Comparison of ENCODE assay signal across 7 cellular contexts in the genomic region with DNA sequence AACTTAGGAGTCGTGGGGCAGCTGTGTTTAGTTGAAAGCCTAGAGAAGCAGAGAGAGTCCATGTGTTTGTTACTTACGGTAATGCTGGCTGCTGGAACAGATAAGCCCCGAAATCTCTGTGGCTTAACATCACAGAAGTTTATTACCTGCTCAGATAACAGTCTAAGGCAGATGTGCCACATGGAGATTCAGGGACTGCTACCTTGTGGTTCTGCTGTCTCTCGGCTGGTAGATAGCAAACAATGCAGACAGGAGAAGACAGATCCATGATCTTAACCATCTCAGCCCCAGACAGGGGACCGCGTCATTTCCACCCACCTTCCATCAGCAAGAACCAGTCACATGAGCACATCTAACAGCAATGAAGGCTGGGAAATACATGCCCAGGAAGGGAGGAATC. TPM values are rescaled to one million over a fixed set of nuclear protein-coding genes. Genes with fewer than 3 reads are reported as not detected.
A peak's percentile ranks its signal among the peaks of the same experiment; 100 is the strongest.
DNase-seq lines count a peak whose midpoint lies in the region; ATAC-seq, FAIRE-seq and TF ChIP-seq lines count a peak whose summit lies in the region.
"Not testable (repeated sequence)": the region's sequence is repeated elsewhere in the genome, so short reads cannot be mapped to it uniquely, and the experiment has no call there.
"Had no signal": no experiment of that assay in that cellular context is flagged by ENCODE, and none has a peak within 500 bp of the region (broad histone marks: within the 10 kb centered on the region; RNA-seq: fewer than 3 reads in every experiment).

No MANE protein-coding gene starts in this region.

- POLR2A ChIA-PET in K562 (lab: Yijun Ruan, JAX): not testable (repeated sequence)

- TF ChIP-seq EP300 in K562 (IDR thresholded peaks at IDR 0.05; ENCODE audit: low read length): not testable (repeated sequence)

- peak overlapping the region; percentile 61; the same call in 1 of the 2 replicates for H3K27ac ChIP-seq in KMS-11
- not testable (repeated sequence) for H3K27ac ChIP-seq in K562 (ENCODE audit: extremely low read depth, low read depth, low read length)

- not testable (repeated sequence) for TF ChIP-seq CTCF in KMS-11 (conservative IDR thresholded peaks at IDR 0.05; ENCODE audit: low read depth, low read length); K562 (IDR thresholded peaks at IDR 0.05 in 2 of 3, conservative IDR thresholded peaks at IDR 0.05 in 1 of 3; ENCODE audit: insufficient read depth in 2 of 3, low read depth in 1 of 3, low read length in 3 of 3)

- TF ChIP-seq POLR2A in K562 (conservative IDR thresholded peaks at IDR 0.05): not testable (repeated sequence)

- BruUV-seq in K562 (replicated peaks; lab: Mats Ljungman, UMichigan): not testable (repeated sequence)

- intact Hi-C loops in activated CD4-positive, alpha-beta T cell treated with anti-CD3 and anti-CD28 coated beads, Interleukin-2, amount 10 ng/mL, durations not matched to agents 24 days and 14 days (cut with micrococcal nuclease); K562 (cut with micrococcal nuclease): not testable (repeated sequence)

- H3K9me3 ChIP-seq in K562 (replicated peaks; ENCODE audit: control insufficient read depth, insufficient read depth, low read depth, low read length): not testable (repeated sequence)

- H3K4me1 ChIP-seq in KMS-11 (ENCODE audit: low read depth, poor library complexity, severe bottlenecking): peaks cover 83% of the 10 kb centered on the region
- not testable (repeated sequence) for H3K4me1 ChIP-seq in K562 (replicated peaks in 1 of 2; ENCODE audit: control insufficient read depth in 2 of 2, insufficient read depth in 2 of 2, low read length in 2 of 2)

- not testable (repeated sequence) for H4K20me1 ChIP-seq in KMS-11 (ENCODE audit: insufficient read depth); K562 (replicated peaks; ENCODE audit: control insufficient read depth, insufficient read depth, low read length)

- not testable (repeated sequence) for ATAC-seq in K562; natural killer cell treated with Interleukin-12 subunit alpha and Interleukin-12 subunit beta and Interleukin-15 and Interleukin-18, amount 100 ng/mL, for 72 hours

- H3K36me3 ChIP-seq in KMS-11 (ENCODE audit: insufficient read depth); K562 (ENCODE audit: control insufficient read depth, insufficient read depth, low read length): not testable (repeated sequence)

- not testable (repeated sequence) for H3K4me3 Mint-ChIP-seq in activated CD4-positive, alpha-beta T cell treated with anti-CD3 and anti-CD28 coated beads, Interleukin-2, amount 10 ng/mL, durations not matched to agents 24 days and 14 days; natural killer cell treated with Interleukin-12 subunit alpha and Interleukin-12 subunit beta and Interleukin-15 and Interleukin-18, amount 100 ng/mL, for 72 hours

- H3K27ac Mint-ChIP-seq in activated CD4-positive, alpha-beta T cell treated with anti-CD3 and anti-CD28 coated beads, Interleukin-2, amount 10 ng/mL, durations not matched to agents 24 days and 14 days; natural killer cell treated with Interleukin-12 subunit alpha and Interleukin-12 subunit beta and Interleukin-15 and Interleukin-18, amount 100 ng/mL, for 72 hours: not testable (repeated sequence)

- not testable (repeated sequence) for H3K4me1 Mint-ChIP-seq in activated CD4-positive, alpha-beta T cell treated with anti-CD3 and anti-CD28 coated beads, Interleukin-2, amount 10 ng/mL, durations not matched to agents 24 days and 14 days; natural killer cell treated with Interleukin-12 subunit alpha and Interleukin-12 subunit beta and Interleukin-15 and Interleukin-18, amount 100 ng/mL, for 72 hours (ENCODE audit: low read depth in 2 of 2)

- FAIRE-seq in K562 (lab: Jason Lieb, UNC): not testable (repeated sequence)

- WGBS in K562 (ENCODE audit: insufficient coverage, low coverage, missing lambda C conversion rate): 0% methylated on average over 2 of the region's 6 CpGs

- in situ Hi-C loops in K562 (cut with MboI): not testable (repeated sequence)

- not testable (repeated sequence) for H3K9me1 ChIP-seq in K562 (ENCODE audit: control insufficient read depth, insufficient read depth, low read length)

- peak overlapping the region; percentile 24; the same call in 1 of the 2 replicates for H3K4me2 ChIP-seq in KMS-11
- H3K4me2 ChIP-seq in K562 (ENCODE audit: insufficient read depth, low read length): not testable (repeated sequence)

- H2AFZ ChIP-seq in KMS-11 (ENCODE audit: low read depth); K562 (ENCODE audit: low read depth, low read length): not testable (repeated sequence)

- H3K9ac ChIP-seq in KMS-11; K562 (ENCODE audit: insufficient read depth in 1 of 2, low read depth in 2 of 2, low read length in 2 of 2): not testable (repeated sequence)

- H3K79me2 ChIP-seq in KMS-11 (ENCODE audit: insufficient read depth, low read depth); K562 (ENCODE audit: control insufficient read depth, insufficient read depth, low read length): not testable (repeated sequence)

- DNase-seq in Jurkat, Clone E6-1 (ENCODE audit: low read depth, low spot score): peak; percentile 35
- DNase-seq in NCI-H82 (lab: John Stamatoyannopoulos, UW): peak; percentile 15
- DNase-seq in activated CD4-positive, alpha-beta T cell treated with anti-CD3 and anti-CD28 coated beads, Interleukin-2, amount 10 ng/mL, durations not matched to agents 24 days and 14 days: peak; percentile 25
- not testable (repeated sequence) for DNase-seq in K562 (ENCODE audit: extremely low read depth in 1 of 4, low spot score in 3 of 4)
- DNase-seq in natural killer cell treated with Interleukin-12 subunit alpha and Interleukin-12 subunit beta and Interleukin-15 and Interleukin-18, amount 100 ng/mL, for 72 hours (ENCODE audit: low spot score): peak; percentile 49

- not testable (repeated sequence) for H3K36me3 Mint-ChIP-seq in activated CD4-positive, alpha-beta T cell treated with anti-CD3 and anti-CD28 coated beads, Interleukin-2, amount 10 ng/mL, durations not matched to agents 24 days and 14 days (ENCODE audit: low read depth); natural killer cell treated with Interleukin-12 subunit alpha and Interleukin-12 subunit beta and Interleukin-15 and Interleukin-18, amount 100 ng/mL, for 72 hours

- not testable (repeated sequence) for H3K27me3 ChIP-seq in KMS-11 (ENCODE audit: insufficient read depth, low read depth); K562 (ENCODE audit: control insufficient read depth in 2 of 2, insufficient read depth in 2 of 2, low read length in 2 of 2)

- peak overlapping the region; percentile 28 for H3K4me3 ChIP-seq in Jurkat, Clone E6-1 (ENCODE audit: low read length)
- not testable (repeated sequence) for H3K4me3 ChIP-seq in KMS-11 (IDR thresholded peaks at IDR 0.05; ENCODE audit: insufficient read depth, low read depth, low read length); K562

- H3K9me3 Mint-ChIP-seq in activated CD4-positive, alpha-beta T cell treated with anti-CD3 and anti-CD28 coated beads, Interleukin-2, amount 10 ng/mL, durations not matched to agents 24 days and 14 days; natural killer cell treated with Interleukin-12 subunit alpha and Interleukin-12 subunit beta and Interleukin-15 and Interleukin-18, amount 100 ng/mL, for 72 hours: not testable (repeated sequence)

- TF ChIP-seq RAD21 in K562 (CRISPR knock-in tag; conservative IDR thresholded peaks at IDR 0.05 in 1 of 2, IDR thresholded peaks at IDR 0.05 in 1 of 2): not testable (repeated sequence)

- not testable (repeated sequence) for H3K27me3 Mint-ChIP-seq in activated CD4-positive, alpha-beta T cell treated with anti-CD3 and anti-CD28 coated beads, Interleukin-2, amount 10 ng/mL, durations not matched to agents 24 days and 14 days; natural killer cell treated with Interleukin-12 subunit alpha and Interleukin-12 subunit beta and Interleukin-15 and Interleukin-18, amount 100 ng/mL, for 72 hours

- CTCF ChIA-PET in K562 (lab: Yijun Ruan, JAX; ENCODE audit: low intra/inter-chr PET ratio): not testable (repeated sequence)

RNA-seq across cellular contexts. Expression of gene NPIPB6, which starts 30.7 kb away (rescaled TPM):
- not detected for polyA plus RNA-seq in Jurkat, Clone E6-1 (2012; ENCODE audit: insufficient read depth, insufficient read length)
- total RNA-seq in activated CD4-positive, alpha-beta T cell treated with anti-CD3 and anti-CD28 coated beads, Interleukin-2, amount 10 ng/mL, durations not matched to agents 24 days and 14 days: 3.0 and 3.2 TPM in 2 replicates
- total RNA-seq in K562 (2011; cell fraction: chromatin; rRNA removed; ENCODE audit: low replicate concordance): 4.3 and 23.5 TPM in 2 replicates
- total RNA-seq in K562 (2011; cell fraction: nucleolus; rRNA removed): 1.3 TPM in 1 of 2 replicates, not detected in the other
- 6.6 and 11.0 TPM in 2 replicates for total RNA-seq in K562 (2011; cell fraction: nucleoplasm; rRNA removed)
- total RNA-seq in K562 (2014; rRNA removed) (not detected in 2 replicates), K562 (2014; rRNA removed; fragmentation: Illumina TruSeq; extraction: Trizol) (0.91 TPM in 1 of 2 replicates, not detected in the other), K562 (2015; rRNA removed; fragmentation: Illumina TruSeq; extraction: Trizol) (0.72 TPM in 1 of 2 replicates, not detected in the other), K562 (2021) (0.18 and 1.5 TPM in 2 replicates)
- polyA plus RNA-seq in K562 (2011; rRNA removed) (0.09 and 0.24 TPM in 2 replicates), K562 (2014; fragmentation: Illumina TruSeq; extraction: Trizol) (0.35 and 0.67 TPM in 2 replicates), K562 (2014; fragmentation: Nextera tagmentation; extraction: Ambion mirVana) (under 1 TPM; 0.03 TPM), K562 (2014; rRNA removed) (0.56 and 0.96 TPM in 2 replicates)
- polyA plus RNA-seq in K562 (2011; cell fraction: cytosol; rRNA removed): 0.09 TPM in 1 of 2 replicates, not detected in the other
- 0.56 and 0.88 TPM in 2 replicates for polyA plus RNA-seq in K562 (2011; cell fraction: nucleus; rRNA removed)
- polyA plus RNA-seq in K562 (2012): 0.16 and 0.58 TPM in 2 replicates
- polyA minus RNA-seq in K562 (2011; rRNA and poly(A)+ RNA removed): 0.91 TPM in 1 of 2 replicates, not detected in the other
- polyA minus RNA-seq in K562 (2011; cell fraction: cytosol; rRNA and poly(A)+ RNA removed): 0.86 TPM in 1 of 2 replicates, not detected in the other
- polyA minus RNA-seq in K562 (2011; cell fraction: nucleus; rRNA and poly(A)+ RNA removed): 1.2 and 2.3 TPM in 2 replicates
- 10 to 100 TPM in 1 of 2 donors, not detected in 1; 13.8 TPM for total RNA-seq in natural killer cell treated with Interleukin-12 subunit alpha and Interleukin-12 subunit beta and Interleukin-15 and Interleukin-18, amount 100 ng/mL, for 72 hours
- total RNA-seq: A172 had no signal

RNA-seq across cellular contexts. Expression of gene SBK1, which starts 40.3 kb away (rescaled TPM):
- polyA plus RNA-seq in Jurkat, Clone E6-1 (2012; ENCODE audit: insufficient read depth, insufficient read length): 38.5 TPM
- 0.85 and 1.5 TPM in 2 replicates for total RNA-seq in activated CD4-positive, alpha-beta T cell treated with anti-CD3 and anti-CD28 coated beads, Interleukin-2, amount 10 ng/mL, durations not matched to agents 24 days and 14 days
- total RNA-seq in K562 (2011; cell fraction: chromatin; rRNA removed; ENCODE audit: low replicate concordance): not detected in 2 replicates
- total RNA-seq in K562 (2011; cell fraction: nucleolus; rRNA removed): not detected in 2 replicates
- not detected in 2 replicates for total RNA-seq in K562 (2011; cell fraction: nucleoplasm; rRNA removed)
- total RNA-seq in K562 (2014; rRNA removed) (0.04 TPM in 1 of 2 replicates, not detected in the other), K562 (2014; rRNA removed; fragmentation: Illumina TruSeq; extraction: Trizol) (not detected in 2 replicates), K562 (2015; rRNA removed; fragmentation: Illumina TruSeq; extraction: Trizol) (not detected in 2 replicates), K562 (2021) (0.07 TPM in 1 of 2 replicates, not detected in the other)
- polyA plus RNA-seq in K562 (2011; rRNA removed) (not detected in 2 replicates), K562 (2014; fragmentation: Illumina TruSeq; extraction: Trizol) (0.03 TPM in 1 of 2 replicates, not detected in the other), K562 (2014; fragmentation: Nextera tagmentation; extraction: Ambion mirVana) (not detected), K562 (2014; rRNA removed) (0.01 and 0.03 TPM in 2 replicates)
- 0.01 TPM in 1 of 2 replicates, not detected in the other for polyA plus RNA-seq in K562 (2011; cell fraction: cytosol; rRNA removed)
- 0.03 TPM in 1 of 2 replicates, not detected in the other for polyA plus RNA-seq in K562 (2011; cell fraction: nucleus; rRNA removed)
- polyA plus RNA-seq in K562 (2012): 0.04 TPM in 2 replicates
- polyA minus RNA-seq in K562 (2011; rRNA and poly(A)+ RNA removed): not detected in 2 replicates
- polyA minus RNA-seq in K562 (2011; cell fraction: cytosol; rRNA and poly(A)+ RNA removed): not detected in 2 replicates
- polyA minus RNA-seq in K562 (2011; cell fraction: nucleus; rRNA and poly(A)+ RNA removed): not detected in 2 replicates
- total RNA-seq in natural killer cell treated with Interleukin-12 subunit alpha and Interleukin-12 subunit beta and Interleukin-15 and Interleukin-18, amount 100 ng/mL, for 72 hours: 1 to 10 TPM; 1.1 TPM
